Comparison of ENCODE assay signal across 21 cellular contexts in the genomic region with DNA sequence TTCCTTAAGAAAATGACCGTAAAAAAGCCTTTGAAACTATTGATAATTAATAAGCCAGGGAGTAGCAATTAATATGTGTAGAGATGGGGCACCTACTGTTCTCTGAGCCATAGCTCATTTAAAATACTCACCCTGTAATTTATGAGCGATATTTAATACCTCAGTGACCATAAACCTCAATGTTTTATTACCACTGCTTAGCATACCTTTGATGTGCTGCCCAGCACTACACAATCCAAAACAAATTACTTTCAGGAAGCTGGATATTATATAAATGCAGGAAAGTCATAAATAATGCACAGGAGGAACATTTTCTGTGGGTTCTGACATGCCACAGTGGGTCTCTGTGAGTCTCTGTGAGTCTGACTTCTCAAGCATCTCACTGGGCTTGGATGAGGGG.
DNase-seq lines count a peak whose midpoint lies in the region; ATAC-seq and TF ChIP-seq lines count a peak whose summit lies in the region.
"Had no signal": no experiment of that assay in that cellular context is flagged by ENCODE, and none has a peak within 500 bp of the region (broad histone marks: within the 10 kb centered on the region; RNA-seq: fewer than 3 reads in every experiment).

No MANE protein-coding gene starts in this region.

- no peaks in the 10 kb centered on the region for H3K9me3 ChIP-seq in prostate gland
- H3K9me3 ChIP-seq: A549, Peyer's patch, SJCRH30 had no signal

- DNase-seq in COLO829 (ENCODE audit: low spot score): peak; percentile 64
- peak; percentile 45 for DNase-seq in NCI-H69 (lab: John Stamatoyannopoulos, UW)
- no peak for DNase-seq in left colon
- no peak for DNase-seq in NOMO-1 treated with dmso at 0.1 percent for 144 hours (lab: John Stamatoyannopoulos, UW; ENCODE audit: unreplicated experiment)
- no peak for DNase-seq in prostate gland (ENCODE audit: low spot score)
- DNase-seq: DND-41, HCEC 1CT, MV-4-11, NCI-H1694 treated with DMSO at 0.1 percent for 48 hours, NCI-H2081 treated with DMSO at 0.1 percent for 48 hours, NCI-H2171 treated with DMSO at 0.1 percent for 48 hours, NCI-H446 treated with DMSO at 0.1 percent for 48 hours, NCI-H748 treated with DMSO at 0.1 percent for 48 hours, Peyer's patch, SJCRH30, T-helper 1 cell had no signal

- intact Hi-C loops in left colon (cut with DNase I, micrococcal nuclease) (no loop called here), prostate gland (cut with DNase I) (no loop called here)

- peak; percentile 45 for ATAC-seq in left colon
- ATAC-seq in GM18505 (IDR thresholded peaks at IDR 0.05; ENCODE audit: unreplicated experiment): no peak
- ATAC-seq: A549, GM12878, GM23338 had no signal

- no peak for TF ChIP-seq RAD21 in Ishikawa (IDR thresholded peaks at IDR 0.05; ENCODE audit: low read depth)

- no peaks in the 10 kb centered on the region for H3K36me3 ChIP-seq in prostate gland
- H3K36me3 ChIP-seq: Peyer's patch, SJCRH30 had no signal

- TF ChIP-seq EP300 in Ishikawa (IDR thresholded peaks at IDR 0.05; ENCODE audit: borderline replicate concordance): no peak

- H3K4me1 ChIP-seq in prostate gland (replicated peaks): no peaks in the 10 kb centered on the region
- H3K4me1 ChIP-seq: A549, Peyer's patch had no signal

- no peak for TF ChIP-seq CTCF in prostate gland (IDR thresholded peaks at IDR 0.05)

- H3K27ac ChIP-seq in prostate gland: no peak overlapping the region
- H3K27ac ChIP-seq: A549, Peyer's patch, SJCRH30 had no signal

- 24% methylated on average over 2 of the region's 2 CpGs for WGBS in prostate gland

- no peak overlapping the region for H3K4me3 ChIP-seq in prostate gland
- H3K4me3 ChIP-seq: A549, GM12878, GM23338, Peyer's patch, SJCRH30 had no signal

- no peak for TF ChIP-seq POLR2A in prostate gland (IDR thresholded peaks at IDR 0.05)
- no peak for TF ChIP-seq POLR2A in GM18505 (IDR thresholded peaks at IDR 0.05; ENCODE audit: borderline replicate concordance, extremely low read depth, insufficient read depth, insufficient read length)

- H3K27me3 ChIP-seq in prostate gland (replicated peaks; ENCODE audit: insufficient read depth): no peaks in the 10 kb centered on the region
- H3K27me3 ChIP-seq: Peyer's patch, SJCRH30 had no signal

TF ChIP-seq in Ishikawa, 13 proteins besides CTCF, POLR2A, EP300 and RAD21:
- TF ChIP-seq EGR1 (IDR thresholded peaks at IDR 0.05) (no peak), NFIC (IDR thresholded peaks at IDR 0.05) (peak; percentile 43), MAX (IDR thresholded peaks at IDR 0.05) (no peak)

Comparison
In these comparisons a context has a peak if more than half of its experiments do, and no peak if none do; other contexts are left out.
1. DNase-seq: peak in COLO829 (single experiment) and NCI-H69 (single experiment); none in left colon (0 of 2), NOMO-1 treated with dmso at 0.1 percent for 144 hours (single experiment) and prostate gland (single experiment).